In genomic region chr19:45608948-45609347, GRCh38 we compare ENCODE assay signal across 19 cellular contexts. TPM values are rescaled to one million over a fixed set of nuclear protein-coding genes. Genes with fewer than 3 reads are reported as not detected.
DNase-seq lines count a peak whose midpoint lies in the region; ATAC-seq and TF ChIP-seq lines count a peak whose summit lies in the region.
"Had no signal": no experiment of that assay in that cellular context is flagged by ENCODE, and none has a peak within 500 bp of the region (broad histone marks: within the 10 kb centered on the region; RNA-seq: fewer than 3 reads in every experiment).

No MANE protein-coding gene starts in this region.

- H3K27me3 Mint-ChIP-seq in activated naive CD4-positive, alpha-beta T cell treated with anti-CD3 and anti-CD28 coated beads for 36 hours (ENCODE audit: low read depth) = no peaks in the 10 kb centered on the region
- H3K27me3 Mint-ChIP-seq in activated CD4-positive, alpha-beta memory T cell treated with anti-CD3 and anti-CD28 coated beads for 36 hours = no peaks in the 10 kb centered on the region
- H3K27me3 Mint-ChIP-seq in activated naive CD8-positive, alpha-beta T cell treated with anti-CD3 and anti-CD28 coated beads for 36 hours = no peaks in the 10 kb centered on the region
- no peaks in the 10 kb centered on the region for H3K27me3 Mint-ChIP-seq in chondrocyte (ENCODE audit: low read depth)
- H3K27me3 Mint-ChIP-seq: CD4-positive, CD25-positive, alpha-beta regulatory T cell had no signal

- POLR2A ChIA-PET in activated CD4-positive, alpha-beta memory T cell treated with anti-CD3 and anti-CD28 coated beads for 36 hours (lab: Charles Lee) = interaction anchor here (0.7 kb wide), 1 partner anchor 12 kb away, joined by 6 read pairs; no protein-coding TSS in a partner anchor

- no peak for TF ChIP-seq CTCF in chondrocyte (IDR thresholded peaks at IDR 0.05)

- H3K4me3 Mint-ChIP-seq in activated naive CD4-positive, alpha-beta T cell treated with anti-CD3 and anti-CD28 coated beads for 36 hours = no peak overlapping the region
- no peak overlapping the region for H3K4me3 Mint-ChIP-seq in activated CD4-positive, alpha-beta memory T cell treated with anti-CD3 and anti-CD28 coated beads for 36 hours
- no peak overlapping the region for H3K4me3 Mint-ChIP-seq in activated naive CD8-positive, alpha-beta T cell treated with anti-CD3 and anti-CD28 coated beads for 36 hours
- H3K4me3 Mint-ChIP-seq in stimulated activated effector memory CD8-positive, alpha-beta T cell treated with anti-CD3 and anti-CD28 coated beads, Interleukin-12 subunit alpha, Interleukin-12 subunit beta, amount 100 ng/mL, for 72 hours = no peak overlapping the region
- H3K4me3 Mint-ChIP-seq in chondrocyte (ENCODE audit: unreplicated experiment) = no peak overlapping the region

- DNase-seq in activated naive CD4-positive, alpha-beta T cell treated with anti-CD3 and anti-CD28 coated beads for 36 hours = no peak
- no peak for DNase-seq in activated naive CD4-positive, alpha-beta T cell treated with anti-CD3 and anti-CD28 coated beads, Interleukin-2, amount 50 U/mL, for 72 hours (ENCODE audit: low spot score in 2 of 2)
- DNase-seq in activated CD4-positive, alpha-beta memory T cell treated with anti-CD3 and anti-CD28 coated beads for 36 hours = no peak
- no peak for DNase-seq in activated naive CD8-positive, alpha-beta T cell treated with anti-CD3 and anti-CD28 coated beads for 36 hours
- no peak for DNase-seq in stimulated activated effector memory CD8-positive, alpha-beta T cell treated with anti-CD3 and anti-CD28 coated beads, Interleukin-12 subunit alpha, Interleukin-12 subunit beta, amount 100 ng/mL, for 72 hours (ENCODE audit: low spot score in 2 of 2)
- no peak for DNase-seq in islet precursor cell
- no peak for DNase-seq in chondrocyte (ENCODE audit: low spot score)
- DNase-seq: CD4-positive, CD25-positive, alpha-beta regulatory T cell; DMS79 treated with DMSO at 0.1 percent for 48 hours; GM23248; IMR-90; NCI-H1105 treated with DMSO at 0.1 percent for 48 hours; NCI-H2029 treated with DMSO at 0.1 percent for 48 hours; NCI-H345; NCI-H524; NCI-H774; NK-92 treated with Interleukin-12 subunit alpha and Interleukin-12 subunit beta, amount 100 ng/mL, for 24 hours; SHP77 treated with DMSO at 0.1 percent for 48 hours had no signal

- H3K36me3 Mint-ChIP-seq in activated naive CD4-positive, alpha-beta T cell treated with anti-CD3 and anti-CD28 coated beads for 36 hours (ENCODE audit: low read depth) = peaks cover 53% of the 10 kb centered on the region
- H3K36me3 Mint-ChIP-seq in activated naive CD4-positive, alpha-beta T cell treated with anti-CD3 and anti-CD28 coated beads, Interleukin-2, amount 50 U/mL, for 72 hours = peaks cover 15 to 47% of the 10 kb centered on the region in 2 donors
- peaks cover 46% of the 10 kb centered on the region for H3K36me3 Mint-ChIP-seq in activated CD4-positive, alpha-beta memory T cell treated with anti-CD3 and anti-CD28 coated beads for 36 hours
- H3K36me3 Mint-ChIP-seq in activated naive CD8-positive, alpha-beta T cell treated with anti-CD3 and anti-CD28 coated beads for 36 hours = peaks cover 37% of the 10 kb centered on the region
- H3K36me3 Mint-ChIP-seq in stimulated activated effector memory CD8-positive, alpha-beta T cell treated with anti-CD3 and anti-CD28 coated beads, Interleukin-12 subunit alpha, Interleukin-12 subunit beta, amount 100 ng/mL, for 72 hours = peaks cover 67% of the 10 kb centered on the region
- peaks cover 20% of the 10 kb centered on the region for H3K36me3 Mint-ChIP-seq in chondrocyte (ENCODE audit: low read depth)

- peaks cover 12% of the 10 kb centered on the region for H3K9me3 Mint-ChIP-seq in activated naive CD4-positive, alpha-beta T cell treated with anti-CD3 and anti-CD28 coated beads for 36 hours
- H3K9me3 Mint-ChIP-seq in activated naive CD4-positive, alpha-beta T cell treated with anti-CD3 and anti-CD28 coated beads, Interleukin-2, amount 50 U/mL, for 72 hours = peaks cover 0 to 9% of the 10 kb centered on the region in 2 donors
- peaks cover 9% of the 10 kb centered on the region for H3K9me3 Mint-ChIP-seq in activated CD4-positive, alpha-beta memory T cell treated with anti-CD3 and anti-CD28 coated beads for 36 hours
- peaks cover 8% of the 10 kb centered on the region for H3K9me3 Mint-ChIP-seq in activated naive CD8-positive, alpha-beta T cell treated with anti-CD3 and anti-CD28 coated beads for 36 hours
- H3K9me3 Mint-ChIP-seq in stimulated activated effector memory CD8-positive, alpha-beta T cell treated with anti-CD3 and anti-CD28 coated beads, Interleukin-12 subunit alpha, Interleukin-12 subunit beta, amount 100 ng/mL, for 72 hours = no peaks in the 10 kb centered on the region
- H3K9me3 Mint-ChIP-seq in chondrocyte (ENCODE audit: low read depth) = no peaks in the 10 kb centered on the region

- ATAC-seq in activated naive CD4-positive, alpha-beta T cell treated with anti-CD3 and anti-CD28 coated beads, Interleukin-2, amount 50 U/mL, for 72 hours = no peak
- ATAC-seq in stimulated activated effector memory CD8-positive, alpha-beta T cell treated with anti-CD3 and anti-CD28 coated beads, Interleukin-12 subunit alpha, Interleukin-12 subunit beta, amount 100 ng/mL, for 72 hours = no peak

- H3K27ac Mint-ChIP-seq in activated naive CD4-positive, alpha-beta T cell treated with anti-CD3 and anti-CD28 coated beads for 36 hours = peak overlapping the region; percentile 44
- peak overlapping the region in 1 of 2 donors; percentile 0 for H3K27ac Mint-ChIP-seq in activated naive CD4-positive, alpha-beta T cell treated with anti-CD3 and anti-CD28 coated beads, Interleukin-2, amount 50 U/mL, for 72 hours
- peak overlapping the region; percentile 52 for H3K27ac Mint-ChIP-seq in activated CD4-positive, alpha-beta memory T cell treated with anti-CD3 and anti-CD28 coated beads for 36 hours
- H3K27ac Mint-ChIP-seq in activated naive CD8-positive, alpha-beta T cell treated with anti-CD3 and anti-CD28 coated beads for 36 hours = peak overlapping the region; percentile 30
- peak overlapping the region; percentile 11 for H3K27ac Mint-ChIP-seq in stimulated activated effector memory CD8-positive, alpha-beta T cell treated with anti-CD3 and anti-CD28 coated beads, Interleukin-12 subunit alpha, Interleukin-12 subunit beta, amount 100 ng/mL, for 72 hours
- H3K27ac Mint-ChIP-seq in chondrocyte (ENCODE audit: unreplicated experiment) = no peak overlapping the region
- H3K27ac Mint-ChIP-seq: CD4-positive, CD25-positive, alpha-beta regulatory T cell had no signal

- intact Hi-C loops in activated naive CD4-positive, alpha-beta T cell treated with anti-CD3 and anti-CD28 coated beads for 36 hours (cut with micrococcal nuclease) = no loop called here
- intact Hi-C loops in activated CD4-positive, alpha-beta memory T cell treated with anti-CD3 and anti-CD28 coated beads for 36 hours (cut with micrococcal nuclease) = no loop called here

- peaks cover 18% of the 10 kb centered on the region for H3K4me1 Mint-ChIP-seq in activated naive CD4-positive, alpha-beta T cell treated with anti-CD3 and anti-CD28 coated beads for 36 hours (ENCODE audit: low read depth)
- peaks cover 18% of the 10 kb centered on the region for H3K4me1 Mint-ChIP-seq in activated CD4-positive, alpha-beta memory T cell treated with anti-CD3 and anti-CD28 coated beads for 36 hours (ENCODE audit: low read depth)
- peaks cover 14% of the 10 kb centered on the region for H3K4me1 Mint-ChIP-seq in activated naive CD8-positive, alpha-beta T cell treated with anti-CD3 and anti-CD28 coated beads for 36 hours
- peaks cover 16% of the 10 kb centered on the region for H3K4me1 Mint-ChIP-seq in stimulated activated effector memory CD8-positive, alpha-beta T cell treated with anti-CD3 and anti-CD28 coated beads, Interleukin-12 subunit alpha, Interleukin-12 subunit beta, amount 100 ng/mL, for 72 hours
- H3K4me1 Mint-ChIP-seq in chondrocyte (ENCODE audit: low read depth) = peaks cover 11% of the 10 kb centered on the region

- CTCF ChIA-PET in activated naive CD4-positive, alpha-beta T cell treated with anti-CD3 and anti-CD28 coated beads for 36 hours (lab: Charles Lee) = interaction anchor here (0.6 kb wide), 1 partner anchor 234 kb away, joined by 4 read pairs; no protein-coding TSS in a partner anchor
- CTCF ChIA-PET in activated CD4-positive, alpha-beta memory T cell treated with anti-CD3 and anti-CD28 coated beads for 36 hours (lab: Charles Lee) = no interaction called here

RNA-seq across cellular contexts. Expression of gene GPR4, which starts 6.9 kb away (rescaled TPM):
- total RNA-seq in activated naive CD4-positive, alpha-beta T cell treated with anti-CD3 and anti-CD28 coated beads for 36 hours = not detected
- under 1 TPM in 1 of 2 donors, not detected in 1; 0.09 TPM for total RNA-seq in activated naive CD4-positive, alpha-beta T cell treated with anti-CD3 and anti-CD28 coated beads, Interleukin-2, amount 50 U/mL, for 72 hours
- total RNA-seq in activated CD4-positive, alpha-beta memory T cell treated with anti-CD3 and anti-CD28 coated beads for 36 hours = not detected
- total RNA-seq in activated naive CD8-positive, alpha-beta T cell treated with anti-CD3 and anti-CD28 coated beads for 36 hours = not detected
- not detected in 3 replicates for total RNA-seq in chondrocyte
- total RNA-seq: A673; CD4-positive, CD25-positive, alpha-beta regulatory T cell; IMR-90 had no signal

RNA-seq across cellular contexts. Expression of gene OPA3, which starts 24.3 kb away (rescaled TPM):
- total RNA-seq in activated naive CD4-positive, alpha-beta T cell treated with anti-CD3 and anti-CD28 coated beads for 36 hours = 10 to 100 TPM; 12.4 to 12.7 TPM
- 10 to 100 TPM; 16.6 to 16.7 TPM for total RNA-seq in activated naive CD4-positive, alpha-beta T cell treated with anti-CD3 and anti-CD28 coated beads, Interleukin-2, amount 50 U/mL, for 72 hours
- 10 to 100 TPM; 10.8 to 11.0 TPM for total RNA-seq in activated CD4-positive, alpha-beta memory T cell treated with anti-CD3 and anti-CD28 coated beads for 36 hours
- 10 to 100 TPM; 14.7 to 15.1 TPM for total RNA-seq in activated naive CD8-positive, alpha-beta T cell treated with anti-CD3 and anti-CD28 coated beads for 36 hours
- total RNA-seq in chondrocyte = 14.8 to 19.8 TPM (median 14.8 TPM) in 3 replicates

RNA-seq across cellular contexts. Expression of gene EML2, which starts 30.2 kb away (rescaled TPM):
- total RNA-seq in activated naive CD4-positive, alpha-beta T cell treated with anti-CD3 and anti-CD28 coated beads for 36 hours = 100 to 1,000 TPM; 145 to 159 TPM
- total RNA-seq in activated naive CD4-positive, alpha-beta T cell treated with anti-CD3 and anti-CD28 coated beads, Interleukin-2, amount 50 U/mL, for 72 hours = 100 to 1,000 TPM; 142 to 161 TPM
- total RNA-seq in activated CD4-positive, alpha-beta memory T cell treated with anti-CD3 and anti-CD28 coated beads for 36 hours = 100 to 1,000 TPM; 159 to 183 TPM
- total RNA-seq in activated naive CD8-positive, alpha-beta T cell treated with anti-CD3 and anti-CD28 coated beads for 36 hours = 10 to 100 TPM; 94.4 to 98.8 TPM
- total RNA-seq in chondrocyte = 20.5 to 28.3 TPM (median 22.4 TPM) in 3 replicates

RNA-seq across cellular contexts. Expression of gene GIPR, which starts 59.1 kb away (rescaled TPM):
- total RNA-seq in activated naive CD4-positive, alpha-beta T cell treated with anti-CD3 and anti-CD28 coated beads for 36 hours = 1 to 10 TPM; 1.8 to 2.3 TPM
- total RNA-seq in activated naive CD4-positive, alpha-beta T cell treated with anti-CD3 and anti-CD28 coated beads, Interleukin-2, amount 50 U/mL, for 72 hours = 10 to 100 TPM in 1 of 2 donors, 1 to 10 TPM in 1; 7.0 to 15.7 TPM
- 1 to 10 TPM; 6.6 to 8.3 TPM for total RNA-seq in activated CD4-positive, alpha-beta memory T cell treated with anti-CD3 and anti-CD28 coated beads for 36 hours
- 1 to 10 TPM; 1.4 to 1.7 TPM for total RNA-seq in activated naive CD8-positive, alpha-beta T cell treated with anti-CD3 and anti-CD28 coated beads for 36 hours
- total RNA-seq in chondrocyte = 0.41 to 2.4 TPM (median 1.3 TPM) in 3 replicates
- total RNA-seq: GM23248 had no signal
